ENCODE assay signal across 8 cellular contexts in the genomic region with DNA sequence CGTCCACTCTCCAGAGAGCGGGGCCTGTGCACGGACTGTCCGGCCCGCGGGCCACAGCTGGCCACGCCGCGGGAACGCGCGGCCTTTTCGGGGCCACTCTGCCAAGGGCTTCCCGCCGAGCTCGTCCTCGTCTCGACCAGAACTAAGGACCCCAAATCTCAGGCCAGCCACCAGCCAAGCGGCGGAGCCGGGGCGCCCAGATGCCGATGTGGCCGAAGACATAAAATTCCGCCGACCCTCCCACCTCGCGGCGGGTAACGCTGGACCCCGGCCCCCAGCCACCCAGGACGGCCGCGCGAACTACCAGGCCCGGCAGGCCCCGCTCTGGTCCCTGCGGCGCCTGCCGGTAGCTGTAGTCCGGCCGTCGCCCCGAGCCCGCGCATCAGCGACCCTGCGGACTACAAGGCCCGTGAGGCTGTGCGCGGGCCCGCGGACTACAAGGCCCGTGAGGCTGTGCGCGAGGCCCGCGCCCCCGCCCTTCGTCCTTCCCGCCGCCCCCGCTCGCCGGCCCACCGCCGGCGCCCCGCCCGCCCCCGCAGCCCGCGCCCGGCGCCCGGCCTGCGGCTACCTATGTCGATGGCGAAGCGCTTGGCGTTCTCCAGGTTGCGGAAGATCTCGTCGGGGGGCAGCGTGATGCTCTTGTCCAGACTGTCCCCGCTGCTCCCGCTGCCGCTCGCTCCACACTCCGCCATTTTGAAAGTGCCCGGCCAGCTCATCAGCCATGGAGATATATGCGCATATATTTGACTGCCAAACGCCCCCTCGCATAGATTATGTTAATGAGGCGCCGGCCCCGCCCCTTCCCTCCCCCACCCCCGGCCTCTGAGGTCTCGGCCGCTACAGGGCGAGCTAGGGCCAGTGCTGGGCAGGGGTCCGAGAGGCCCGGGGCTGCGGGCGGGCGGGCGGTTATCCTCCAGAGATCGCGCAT. TPM values are rescaled to one million over a fixed set of nuclear protein-coding genes. Genes with fewer than 3 reads are reported as not detected.
DNase-seq lines count a peak whose midpoint lies in the region; ATAC-seq and TF ChIP-seq lines count a peak whose summit lies in the region.

PANK4 (minus strand) TSS at position 701 of the 928 bp plus-strand sequence; CDS start at position 692, 9 bp downstream.

- H3K36me3 ChIP-seq in MM.1S (replicated peaks; ENCODE audit: insufficient read depth, low read length): no peaks in the 10 kb centered on the region; the same call in 1 of the 2 replicates
- H3K36me3 ChIP-seq in thymus (ENCODE audit: control insufficient read depth, insufficient read depth): peaks cover 6% of the 10 kb centered on the region

- no peak within 1 kb of the TSS for H3K56ac ChIP-seq in H9 (ENCODE audit: insufficient read length, low read depth, low read length)

- H3K23ac ChIP-seq in H9 (ENCODE audit: insufficient read length, low read depth, low read length): no peak within 1 kb of the TSS

- no peaks in the 10 kb centered on the region; a peak in 2 of 5 replicates for H3K9me3 Mint-ChIP-seq in H9
- H3K9me3 Mint-ChIP-seq in activated naive CD4-positive, alpha-beta T cell treated with anti-CD3 and anti-CD28 coated beads, Interleukin-2, amount 50 U/mL, for 72 hours: no peaks in the 10 kb centered on the region
- H3K9me3 Mint-ChIP-seq in osteocyte (ENCODE audit: unreplicated experiment): no peaks in the 10 kb centered on the region

- no CpG with 5 or more reads among the region's 109 CpGs for whole genome bisulfite sequencing in H9 (ENCODE audit: extremely low coverage, insufficient read length, low lambda C conversion rate)
- whole genome bisulfite sequencing in thymus: under 1% methylated on average over 109 of the region's 109 CpGs

- H3K4me3 Mint-ChIP-seq in H9 (peak within 1 kb of the TSS; percentile 89 to 96), osteocyte (ENCODE audit: unreplicated experiment) (peak within 1 kb of the TSS; percentile 87)

- H4K8ac ChIP-seq in H9 (replicated peaks; ENCODE audit: insufficient read length, low read depth, low read length): no peak within 1 kb of the TSS

- no peak within 1 kb of the TSS for H2AFZ ChIP-seq in H9 (ENCODE audit: low read length)
- peak within 1 kb of the TSS; percentile 43; the same call in 1 of the 2 replicates for H2AFZ ChIP-seq in MM.1S (ENCODE audit: low read length)

- H3K4me1 Mint-ChIP-seq in H9: peaks cover 25 to 29% of the 10 kb centered on the region in 2 experiments
- peaks cover 46% of the 10 kb centered on the region for H3K4me1 Mint-ChIP-seq in osteocyte (ENCODE audit: unreplicated experiment)

- no peak within 1 kb of the TSS for H2BK20ac ChIP-seq in H9 (ENCODE audit: low read depth, low read length, poor library complexity, severe bottlenecking)

- H3K4me3 ChIP-seq in MM.1S (ENCODE audit: low read length) (peak within 1 kb of the TSS; percentile 92), thymus (ENCODE audit: low read length) (peak within 1 kb of the TSS; percentile 92)

- peaks cover 2% of the 10 kb centered on the region; the same call in 1 of the 2 replicates for H3K4me1 ChIP-seq in H9 (ENCODE audit: insufficient read depth, low read length)
- peaks cover 13% of the 10 kb centered on the region for H3K4me1 ChIP-seq in MM.1S (ENCODE audit: low read length)
- peaks cover 44% of the 10 kb centered on the region for H3K4me1 ChIP-seq in thymus (ENCODE audit: control insufficient read depth, insufficient read depth, low read length)

- ATAC-seq in activated naive CD4-positive, alpha-beta T cell treated with anti-CD3 and anti-CD28 coated beads, Interleukin-2, amount 50 U/mL, for 72 hours: peak; percentile 84 to 90

- H2BK12ac ChIP-seq in H9 (ENCODE audit: insufficient read length, low read depth, low read length): no peak within 1 kb of the TSS

- H4K5ac ChIP-seq in H9 (ENCODE audit: insufficient read length, low read depth, low read length): no peak within 1 kb of the TSS

- H3K36me3 Mint-ChIP-seq in H9 (ENCODE audit: insufficient read depth in 1 of 3, low read depth in 3 of 3) (peaks cover 8 to 11% (median 9%) of the 10 kb centered on the region in 3 experiments), osteocyte (ENCODE audit: unreplicated experiment) (peaks cover 2% of the 10 kb centered on the region)
- H3K36me3 Mint-ChIP-seq in activated naive CD4-positive, alpha-beta T cell treated with anti-CD3 and anti-CD28 coated beads, Interleukin-2, amount 50 U/mL, for 72 hours: peaks cover 6 to 7% of the 10 kb centered on the region in 2 donors

- peak within 1 kb of the TSS; percentile 70 for H3K9ac ChIP-seq in H9 (ENCODE audit: extremely low read depth, insufficient read length, low read length)
- H3K9ac ChIP-seq in MM.1S (ENCODE audit: low read length): peak within 1 kb of the TSS; percentile 78

- TF ChIP-seq CTCF in H9 (conservative IDR thresholded peaks at IDR 0.05) (no peak), MM.1S (IDR thresholded peaks at IDR 0.05; ENCODE audit: low read length) (no peak), osteocyte (IDR thresholded peaks at IDR 0.05) (peak; percentile 23)

- H2BK15ac ChIP-seq in H9 (ENCODE audit: low read depth, low read length): no peak within 1 kb of the TSS

- H4K20me1 ChIP-seq in H9 (ENCODE audit: control insufficient read depth, insufficient read depth, insufficient read length) (no peaks in the 10 kb centered on the region), MM.1S (ENCODE audit: insufficient read depth, low read length) (peaks cover 24% of the 10 kb centered on the region; the same call in 1 of the 2 replicates)

- H4K91ac ChIP-seq in H9 (ENCODE audit: insufficient read length, low read depth, low read length): no peak within 1 kb of the TSS

- no peak within 1 kb of the TSS for H3K18ac ChIP-seq in H9 (ENCODE audit: insufficient read length, low read depth, low read length)

- H2AK5ac ChIP-seq in H9 (ENCODE audit: insufficient read length, low read length): no peak within 1 kb of the TSS

- H3K9me3 ChIP-seq in H9 (ENCODE audit: control insufficient read depth, low read depth, low read length) (no peaks in the 10 kb centered on the region), MM.1S (replicated peaks; ENCODE audit: insufficient read depth, low read length) (no peaks in the 10 kb centered on the region), thymus (ENCODE audit: control insufficient read depth) (no peaks in the 10 kb centered on the region)

- H3K4me2 ChIP-seq in H9 (ENCODE audit: insufficient read depth, insufficient read length, low read length) (peak within 1 kb of the TSS; percentile 69), MM.1S (ENCODE audit: low read depth, low read length) (peak within 1 kb of the TSS; percentile 95)

- H3K4ac ChIP-seq in H9 (ENCODE audit: low read depth, low read length): no peak within 1 kb of the TSS

- DNase-seq in GM03348 (ENCODE audit: low spot score) (peak; percentile 97), H9 (peak; percentile 92), MM.1S (peak; percentile 96), SKM-1 (lab: John Stamatoyannopoulos, UW; ENCODE audit: unreplicated experiment) (peak; percentile 67), glomerular visceral epithelial cell (ENCODE audit: extremely low spot score) (peak; percentile 89), osteocyte (ENCODE audit: extremely low spot score, unreplicated experiment) (peak; percentile 96)
- DNase-seq in activated naive CD4-positive, alpha-beta T cell treated with anti-CD3 and anti-CD28 coated beads, Interleukin-2, amount 50 U/mL, for 72 hours (ENCODE audit: low spot score in 2 of 2): peak; percentile 87 to 88

- H2BK5ac ChIP-seq in H9 (ENCODE audit: insufficient read length, low read length): no peak within 1 kb of the TSS

- peaks cover 11% of the 10 kb centered on the region for H3K23me2 ChIP-seq in H9 (ENCODE audit: insufficient read length, low read depth, low read length, poor library complexity, severe bottlenecking)

- H3K27ac ChIP-seq in H9 (ENCODE audit: insufficient read length, low read depth, low read length): no peak within 1 kb of the TSS
- H3K27ac ChIP-seq in MM.1S (ENCODE audit: low read length): no peak within 1 kb of the TSS
- peak within 1 kb of the TSS; percentile 86 for H3K27ac ChIP-seq in thymus (ENCODE audit: low read depth)

- H3K27me3 ChIP-seq in H9 (ENCODE audit: insufficient read depth, low read length): peaks cover 28% of the 10 kb centered on the region; the same call in 1 of the 2 replicates
- peaks cover 38% of the 10 kb centered on the region for H3K27me3 ChIP-seq in MM.1S (replicated peaks; ENCODE audit: insufficient read depth, low read length)
- peaks cover 35% of the 10 kb centered on the region for H3K27me3 ChIP-seq in thymus (ENCODE audit: control insufficient read depth, insufficient read depth)

- H3T11ph ChIP-seq in H9 (ENCODE audit: low read length): no peak within 1 kb of the TSS

- peak within 1 kb of the TSS; percentile 10; the same call in 1 of the 2 replicates for H3K14ac ChIP-seq in H9 (ENCODE audit: insufficient read depth, low read length)

- H3K27ac Mint-ChIP-seq in H9 (peak within 1 kb of the TSS; percentile 87 to 98 (median 97); a peak in 6 of 7 replicates), osteocyte (ENCODE audit: unreplicated experiment) (peak within 1 kb of the TSS; percentile 93)
- H3K27ac Mint-ChIP-seq in activated naive CD4-positive, alpha-beta T cell treated with anti-CD3 and anti-CD28 coated beads, Interleukin-2, amount 50 U/mL, for 72 hours: peak within 1 kb of the TSS; percentile 78 to 95

- H3K79me2 ChIP-seq in H9 (ENCODE audit: insufficient read depth, low read length) (peaks cover 25% of the 10 kb centered on the region; the same call in 1 of the 2 replicates), MM.1S (ENCODE audit: low read length) (peaks cover 49% of the 10 kb centered on the region)

- H3K79me1 ChIP-seq in H9 (ENCODE audit: insufficient read depth, low read depth, low read length, poor library complexity, severe bottlenecking): peaks cover 16% of the 10 kb centered on the region

- H2BK120ac ChIP-seq in H9 (ENCODE audit: low read depth, low read length, poor library complexity, severe bottlenecking): no peak within 1 kb of the TSS

- H3F3A ChIP-seq in MM.1S (ENCODE audit: insufficient read depth, low read length): no peaks in the 10 kb centered on the region

- H3K9me2 ChIP-seq in MM.1S (replicated peaks; ENCODE audit: insufficient read depth, low read length): no peaks in the 10 kb centered on the region

- peaks cover 43% of the 10 kb centered on the region for H3K27me3 Mint-ChIP-seq in H9 (ENCODE audit: low read depth)
- H3K27me3 Mint-ChIP-seq in osteocyte (ENCODE audit: unreplicated experiment): no peaks in the 10 kb centered on the region

RNA-seq across cellular contexts. Expression of gene PANK4, which starts in this region (rescaled TPM):
- total RNA-seq in H9 (2021) (32.2 and 34.8 TPM in 2 replicates), osteocyte (34.1 and 34.4 TPM in 2 replicates)
- total RNA-seq in activated naive CD4-positive, alpha-beta T cell treated with anti-CD3 and anti-CD28 coated beads, Interleukin-2, amount 50 U/mL, for 72 hours: 10 to 100 TPM; 45.7 to 79.7 TPM
- polyA plus RNA-seq in thymus: 27.1 TPM
